1 cellular context compared by ENCODE assay signal in the genomic region with DNA sequence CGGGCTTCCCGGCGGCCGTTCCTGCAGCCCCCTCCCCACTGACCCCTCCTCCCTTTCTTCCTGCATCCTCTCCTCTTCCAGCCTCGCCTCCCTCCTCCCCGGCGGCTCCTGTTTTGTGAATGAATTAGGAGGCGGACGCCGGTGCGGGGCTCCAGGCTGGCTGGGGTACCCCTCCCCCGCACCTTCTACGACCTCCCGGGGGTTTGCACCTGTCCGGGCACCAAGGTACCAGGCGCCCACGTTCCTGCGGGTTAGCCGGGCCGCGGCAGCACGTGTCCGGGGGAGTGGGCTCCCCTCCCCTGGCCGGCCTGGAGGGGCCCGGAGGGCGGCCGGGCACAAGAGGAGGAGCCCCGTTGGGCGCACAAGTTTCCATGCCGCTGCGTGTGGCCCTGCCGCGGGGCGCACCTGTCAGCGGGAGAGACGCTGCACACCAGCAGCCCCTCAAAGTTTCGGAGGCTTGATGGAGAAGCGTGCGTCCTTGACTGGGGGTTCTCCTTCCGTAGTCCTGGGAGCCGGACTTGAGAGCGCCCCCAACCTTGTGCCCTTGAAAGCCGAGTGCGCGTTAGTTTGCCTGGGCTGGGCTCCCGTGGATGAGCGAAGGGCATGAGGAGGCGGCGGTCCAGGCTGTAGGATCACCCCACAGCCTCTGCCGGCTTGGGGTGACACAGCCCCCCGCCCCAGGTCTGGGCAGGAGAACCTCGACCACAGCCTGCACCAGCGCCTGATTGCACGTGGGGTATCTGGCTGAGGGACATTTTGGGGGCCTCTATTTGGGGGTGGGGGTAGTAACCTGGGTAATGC.
TF ChIP-seq lines count a peak whose summit lies in the region.

No MANE protein-coding gene starts in this region.

TF ChIP-seq in HEK293, 187 proteins besides CTCF, POLR2A, EP300 and RAD21 (continued from another document and continues in another):
- TF ChIP-seq ZNF391 (tag by site-specific recombination; IDR thresholded peaks at IDR 0.05; ENCODE audit: borderline replicate concordance, low read depth) (no peak), ZNF114 (tag by site-specific recombination; IDR thresholded peaks at IDR 0.05) (no peak), ZNF16 (tag by site-specific recombination; IDR thresholded peaks at IDR 0.05; ENCODE audit: low read depth) (no peak), PRDM6 (tag by site-specific recombination; IDR thresholded peaks at IDR 0.05) (no peak), ZNF654 (tag by site-specific recombination; IDR thresholded peaks at IDR 0.05; ENCODE audit: low read depth) (no peak), YY1 (tag by site-specific recombination; IDR thresholded peaks at IDR 0.05) (no peak), ZBTB44 (tag by site-specific recombination; IDR thresholded peaks at IDR 0.05) (no peak), PATZ1 (tag by site-specific recombination; IDR thresholded peaks at IDR 0.05) (peak; percentile 70; the same call in 1 of the 2 replicates), ZNF214 (tag by site-specific recombination; IDR thresholded peaks at IDR 0.05; ENCODE audit: borderline replicate concordance) (no peak), ZSCAN23 (tag by site-specific recombination; IDR thresholded peaks at IDR 0.05) (no peak), ZBTB1 (tag by site-specific recombination; IDR thresholded peaks at IDR 0.05) (no peak), ZNF311 (tag by site-specific recombination; IDR thresholded peaks at IDR 0.05; ENCODE audit: borderline replicate concordance) (no peak), ZNF148 (tag by site-specific recombination; IDR thresholded peaks at IDR 0.05; ENCODE audit: borderline replicate concordance) (no peak), ZBTB10 (tag by site-specific recombination; IDR thresholded peaks at IDR 0.05) (peak; percentile 81), EGR2 (tag by site-specific recombination; IDR thresholded peaks at IDR 0.05; ENCODE audit: low read depth) (0 out of 2 replicates have a peak, but pooled peaks have one; percentile 17), ZBTB7A (tag by site-specific recombination; IDR thresholded peaks at IDR 0.05; ENCODE audit: low read depth) (no peak), ZFHX2 (tag by site-specific recombination; conservative IDR thresholded peaks at IDR 0.05) (peak; percentile 42; the same call in 1 of the 2 replicates), ZNF561 (tag by site-specific recombination; IDR thresholded peaks at IDR 0.05; ENCODE audit: borderline replicate concordance) (no peak), GLIS2 (tag by site-specific recombination; IDR thresholded peaks at IDR 0.05) (peak; percentile 47), ZBTB21 (tag by site-specific recombination; IDR thresholded peaks at IDR 0.05) (no peak), ZNF830 (tag by site-specific recombination; IDR thresholded peaks at IDR 0.05; ENCODE audit: low read depth) (no peak), ZNF600 (tag by site-specific recombination; IDR thresholded peaks at IDR 0.05) (no peak), SP3 (tag by site-specific recombination; IDR thresholded peaks at IDR 0.05) (no peak), ZNF274 (IDR thresholded peaks at IDR 0.05; ENCODE audit: low read length) (no peak), ZNF274 (tag by site-specific recombination; IDR thresholded peaks at IDR 0.05; ENCODE audit: borderline replicate concordance) (no peak), ZNF777 (tag by site-specific recombination; IDR thresholded peaks at IDR 0.05; ENCODE audit: borderline replicate concordance) (peak; percentile 26; the same call in 1 of the 2 replicates), ZNF266 (tag by site-specific recombination; IDR thresholded peaks at IDR 0.05; ENCODE audit: low read depth) (no peak), ZNF398 (tag by site-specific recombination; IDR thresholded peaks at IDR 0.05) (0 out of 2 replicates have a peak, but pooled peaks have one; percentile 9), ZNF791 (tag by site-specific recombination; IDR thresholded peaks at IDR 0.05) (no peak), ZSCAN5A (tag by site-specific recombination; IDR thresholded peaks at IDR 0.05) (no peak), KLF1 (tag by site-specific recombination; IDR thresholded peaks at IDR 0.05) (no peak)
- TF ChIP-seq, protein P1, sequence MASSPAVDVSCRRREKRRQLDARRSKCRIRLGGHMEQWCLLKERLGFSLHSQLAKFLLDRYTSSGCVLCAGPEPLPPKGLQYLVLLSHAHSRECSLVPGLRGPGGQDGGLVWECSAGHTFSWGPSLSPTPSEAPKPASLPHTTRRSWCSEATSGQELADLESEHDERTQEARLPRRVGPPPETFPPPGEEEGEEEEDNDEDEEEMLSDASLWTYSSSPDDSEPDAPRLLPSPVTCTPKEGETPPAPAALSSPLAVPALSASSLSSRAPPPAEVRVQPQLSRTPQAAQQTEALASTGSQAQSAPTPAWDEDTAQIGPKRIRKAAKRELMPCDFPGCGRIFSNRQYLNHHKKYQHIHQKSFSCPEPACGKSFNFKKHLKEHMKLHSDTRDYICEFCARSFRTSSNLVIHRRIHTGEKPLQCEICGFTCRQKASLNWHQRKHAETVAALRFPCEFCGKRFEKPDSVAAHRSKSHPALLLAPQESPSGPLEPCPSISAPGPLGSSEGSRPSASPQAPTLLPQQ (tag by site-specific recombination; IDR thresholded peaks at IDR 0.05) = no peak
- TF ChIP-seq, protein P2, sequence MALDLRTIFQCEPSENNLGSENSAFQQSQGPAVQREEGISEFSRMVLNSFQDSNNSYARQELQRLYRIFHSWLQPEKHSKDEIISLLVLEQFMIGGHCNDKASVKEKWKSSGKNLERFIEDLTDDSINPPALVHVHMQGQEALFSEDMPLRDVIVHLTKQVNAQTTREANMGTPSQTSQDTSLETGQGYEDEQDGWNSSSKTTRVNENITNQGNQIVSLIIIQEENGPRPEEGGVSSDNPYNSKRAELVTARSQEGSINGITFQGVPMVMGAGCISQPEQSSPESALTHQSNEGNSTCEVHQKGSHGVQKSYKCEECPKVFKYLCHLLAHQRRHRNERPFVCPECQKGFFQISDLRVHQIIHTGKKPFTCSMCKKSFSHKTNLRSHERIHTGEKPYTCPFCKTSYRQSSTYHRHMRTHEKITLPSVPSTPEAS (tag by site-specific recombination; IDR thresholded peaks at IDR 0.05) = no peak
